ENCODE assay signal across 13 cellular contexts in the genomic region with DNA sequence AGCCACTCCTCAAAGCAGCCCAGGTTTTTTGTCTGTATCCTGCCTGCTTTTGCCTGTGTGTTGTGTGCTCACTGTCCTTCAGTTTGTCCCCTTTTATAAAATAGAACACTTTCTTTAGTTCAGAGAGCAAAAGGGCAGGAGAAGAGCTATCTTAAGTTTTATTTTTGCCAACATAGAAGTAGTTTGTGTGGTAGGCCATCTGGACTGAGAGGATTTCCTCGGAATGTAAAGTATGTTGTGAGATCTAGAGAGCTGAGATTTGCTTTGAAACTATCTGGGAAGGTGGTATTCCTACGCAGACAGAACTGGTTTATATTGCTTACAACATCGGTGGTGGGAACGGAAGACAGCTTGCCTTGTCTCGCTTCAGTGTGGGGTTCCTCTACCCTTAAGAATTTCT.
DNase-seq lines count a peak whose midpoint lies in the region; ATAC-seq and TF ChIP-seq lines count a peak whose summit lies in the region.
"Had no signal": no experiment of that assay in that cellular context is flagged by ENCODE, and none has a peak within 500 bp of the region (broad histone marks: within the 10 kb centered on the region; RNA-seq: fewer than 3 reads in every experiment).

No MANE protein-coding gene starts in this region.

- H2BK20ac ChIP-seq in H9 (ENCODE audit: low read depth, low read length, poor library complexity, severe bottlenecking) = no peak overlapping the region

- H3K14ac ChIP-seq in H9 (ENCODE audit: insufficient read depth, low read length) = no peak overlapping the region

- no peak overlapping the region for H2BK120ac ChIP-seq in H9 (ENCODE audit: low read depth, low read length, poor library complexity, severe bottlenecking)

- no peak overlapping the region for H3K4me3 Mint-ChIP-seq in H9
- no peak overlapping the region for H3K4me3 Mint-ChIP-seq in stimulated activated effector memory CD8-positive, alpha-beta T cell treated with anti-CD3 and anti-CD28 coated beads, Interleukin-12 subunit alpha, Interleukin-12 subunit beta, amount 100 ng/mL, for 72 hours
- H3K4me3 Mint-ChIP-seq in activated T-helper 1 cell treated with anti-CD3 and anti-CD28 coated beads, Interleukin-12 subunit alpha, Interleukin-12 subunit beta, Interleukin-2, Interleukin-4 antibody, amounts not matched to agents 30 ng/mL and 10 ng/mL and 1 ng/mL, durations not matched to agents 14 hours and 24 hours and 36 hours = no peak overlapping the region

- H4K20me1 ChIP-seq in H9 (ENCODE audit: control insufficient read depth, insufficient read depth, insufficient read length) = no peaks in the 10 kb centered on the region

- H3K27ac Mint-ChIP-seq in H9 = peak overlapping the region in 2 of 3 experiments; percentile 1 to 78; a peak in 3 of 7 replicates
- peak overlapping the region; percentile 15 for H3K27ac Mint-ChIP-seq in stimulated activated effector memory CD8-positive, alpha-beta T cell treated with anti-CD3 and anti-CD28 coated beads, Interleukin-12 subunit alpha, Interleukin-12 subunit beta, amount 100 ng/mL, for 72 hours
- no peak overlapping the region for H3K27ac Mint-ChIP-seq in activated T-helper 1 cell treated with anti-CD3 and anti-CD28 coated beads, Interleukin-12 subunit alpha, Interleukin-12 subunit beta, Interleukin-2, Interleukin-4 antibody, amounts not matched to agents 30 ng/mL and 10 ng/mL and 1 ng/mL, durations not matched to agents 14 hours and 24 hours and 36 hours

- DNase-seq in H9 (no peak), astrocyte of the hippocampus (ENCODE audit: low read depth, low spot score) (peak; percentile 57), islet precursor cell (peak; percentile 71), D341Med (ENCODE audit: low spot score) (no peak)
- no peak for DNase-seq in stimulated activated effector memory CD8-positive, alpha-beta T cell treated with anti-CD3 and anti-CD28 coated beads, Interleukin-12 subunit alpha, Interleukin-12 subunit beta, amount 100 ng/mL, for 72 hours (ENCODE audit: low spot score in 2 of 2)
- no peak for DNase-seq in activated T-helper 1 cell treated with anti-CD3 and anti-CD28 coated beads, Interleukin-12 subunit alpha, Interleukin-12 subunit beta, Interleukin-2, Interleukin-4 antibody, amounts not matched to agents 30 ng/mL and 10 ng/mL and 1 ng/mL, durations not matched to agents 14 hours and 24 hours and 36 hours (ENCODE audit: low spot score)
- DNase-seq: adrenal gland; effector CD8-positive, alpha-beta T cell; heart left ventricle; NCI-H1417 treated with DMSO at 0.1 percent for 48 hours; testis had no signal

- intact Hi-C loops in activated T-helper 1 cell treated with anti-CD3 and anti-CD28 coated beads, Interleukin-12 subunit alpha, Interleukin-12 subunit beta, Interleukin-2, Interleukin-4 antibody, amounts not matched to agents 30 ng/mL and 10 ng/mL and 1 ng/mL, durations not matched to agents 14 hours and 24 hours and 36 hours (cut with micrococcal nuclease) = no loop called here

- H2AK5ac ChIP-seq in H9 (ENCODE audit: insufficient read length, low read length) = no peak overlapping the region

- H3K27ac ChIP-seq in H9 (ENCODE audit: insufficient read length, low read depth, low read length) = no peak overlapping the region
- H3K27ac ChIP-seq: heart left ventricle, testis had no signal

- H3K36me3 Mint-ChIP-seq in H9 (ENCODE audit: insufficient read depth in 1 of 3, low read depth in 3 of 3) = no peaks in the 10 kb centered on the region
- H3K36me3 Mint-ChIP-seq in stimulated activated effector memory CD8-positive, alpha-beta T cell treated with anti-CD3 and anti-CD28 coated beads, Interleukin-12 subunit alpha, Interleukin-12 subunit beta, amount 100 ng/mL, for 72 hours = no peaks in the 10 kb centered on the region
- H3K36me3 Mint-ChIP-seq in activated T-helper 1 cell treated with anti-CD3 and anti-CD28 coated beads, Interleukin-12 subunit alpha, Interleukin-12 subunit beta, Interleukin-2, Interleukin-4 antibody, amounts not matched to agents 30 ng/mL and 10 ng/mL and 1 ng/mL, durations not matched to agents 14 hours and 24 hours and 36 hours (ENCODE audit: low read depth) = peaks cover 8% of the 10 kb centered on the region

- no peak overlapping the region for H2BK5ac ChIP-seq in H9 (ENCODE audit: insufficient read length, low read length)

- no peak overlapping the region for H3K4me2 ChIP-seq in H9 (ENCODE audit: insufficient read depth, insufficient read length, low read length)

- no peak overlapping the region for H2BK12ac ChIP-seq in H9 (ENCODE audit: insufficient read length, low read depth, low read length)

- H4K91ac ChIP-seq in H9 (ENCODE audit: insufficient read length, low read depth, low read length) = no peak overlapping the region

- no peak overlapping the region for H4K5ac ChIP-seq in H9 (ENCODE audit: insufficient read length, low read depth, low read length)

- H3K18ac ChIP-seq in H9 (ENCODE audit: insufficient read length, low read depth, low read length) = no peak overlapping the region

- no peak overlapping the region for H3K4ac ChIP-seq in H9 (ENCODE audit: low read depth, low read length)

- H3K79me1 ChIP-seq in H9 (ENCODE audit: insufficient read depth, low read depth, low read length, poor library complexity, severe bottlenecking) = peaks cover 3% of the 10 kb centered on the region

- no peaks in the 10 kb centered on the region; the same call in 1 of the 2 replicates for H3K79me2 ChIP-seq in H9 (ENCODE audit: insufficient read depth, low read length)

- H3K23me2 ChIP-seq in H9 (ENCODE audit: insufficient read length, low read depth, low read length, poor library complexity, severe bottlenecking) = no peaks in the 10 kb centered on the region

- no peak overlapping the region for H3K9ac ChIP-seq in H9 (ENCODE audit: extremely low read depth, insufficient read length, low read length)

- no peak overlapping the region for H2BK15ac ChIP-seq in H9 (ENCODE audit: low read depth, low read length)

- no peaks in the 10 kb centered on the region for H3K9me3 Mint-ChIP-seq in H9
- H3K9me3 Mint-ChIP-seq in stimulated activated effector memory CD8-positive, alpha-beta T cell treated with anti-CD3 and anti-CD28 coated beads, Interleukin-12 subunit alpha, Interleukin-12 subunit beta, amount 100 ng/mL, for 72 hours = no peaks in the 10 kb centered on the region
- no peaks in the 10 kb centered on the region for H3K9me3 Mint-ChIP-seq in activated T-helper 1 cell treated with anti-CD3 and anti-CD28 coated beads, Interleukin-12 subunit alpha, Interleukin-12 subunit beta, Interleukin-2, Interleukin-4 antibody, amounts not matched to agents 30 ng/mL and 10 ng/mL and 1 ng/mL, durations not matched to agents 14 hours and 24 hours and 36 hours

- no peaks in the 10 kb centered on the region for H3K27me3 Mint-ChIP-seq in H9 (ENCODE audit: low read depth)
- H3K27me3 Mint-ChIP-seq in activated T-helper 1 cell treated with anti-CD3 and anti-CD28 coated beads, Interleukin-12 subunit alpha, Interleukin-12 subunit beta, Interleukin-2, Interleukin-4 antibody, amounts not matched to agents 30 ng/mL and 10 ng/mL and 1 ng/mL, durations not matched to agents 14 hours and 24 hours and 36 hours (ENCODE audit: insufficient read depth) = no peaks in the 10 kb centered on the region

- TF ChIP-seq CTCF in H9 (conservative IDR thresholded peaks at IDR 0.05) = no peak

- no peak overlapping the region for H3K23ac ChIP-seq in H9 (ENCODE audit: insufficient read length, low read depth, low read length)

- H3K4me1 ChIP-seq in H9 (ENCODE audit: insufficient read depth, low read length) = no peaks in the 10 kb centered on the region; the same call in 1 of the 2 replicates

- no peak overlapping the region for H3T11ph ChIP-seq in H9 (ENCODE audit: low read length)

- ATAC-seq in stimulated activated effector memory CD8-positive, alpha-beta T cell treated with anti-CD3 and anti-CD28 coated beads, Interleukin-12 subunit alpha, Interleukin-12 subunit beta, amount 100 ng/mL, for 72 hours = no peak
- no peak for ATAC-seq in HG03196 (IDR thresholded peaks at IDR 0.05; ENCODE audit: unreplicated experiment)
- ATAC-seq: heart left ventricle, Right ventricle myocardium inferior had no signal

- no peaks in the 10 kb centered on the region for H3K27me3 ChIP-seq in H9 (ENCODE audit: insufficient read depth, low read length)
- H3K27me3 ChIP-seq: adrenal gland, heart left ventricle, testis had no signal

- no peak overlapping the region for H3K56ac ChIP-seq in H9 (ENCODE audit: insufficient read length, low read depth, low read length)

- H3K9me3 ChIP-seq in H9 (ENCODE audit: control insufficient read depth, low read depth, low read length) = no peaks in the 10 kb centered on the region
- H3K9me3 ChIP-seq: adrenal gland, heart left ventricle, testis had no signal

- no CpG with 5 or more reads among the region's 5 CpGs for WGBS in H9 (ENCODE audit: extremely low coverage, insufficient read length, low lambda C conversion rate)

- no peak overlapping the region for H2AFZ ChIP-seq in H9 (ENCODE audit: low read length)

- no peak overlapping the region for H4K8ac ChIP-seq in H9 (replicated peaks; ENCODE audit: insufficient read length, low read depth, low read length)

- H3K4me1 Mint-ChIP-seq in H9 = peaks cover 9 to 14% of the 10 kb centered on the region in 2 experiments
- peaks cover 66% of the 10 kb centered on the region for H3K4me1 Mint-ChIP-seq in stimulated activated effector memory CD8-positive, alpha-beta T cell treated with anti-CD3 and anti-CD28 coated beads, Interleukin-12 subunit alpha, Interleukin-12 subunit beta, amount 100 ng/mL, for 72 hours
- peaks cover 37% of the 10 kb centered on the region for H3K4me1 Mint-ChIP-seq in activated T-helper 1 cell treated with anti-CD3 and anti-CD28 coated beads, Interleukin-12 subunit alpha, Interleukin-12 subunit beta, Interleukin-2, Interleukin-4 antibody, amounts not matched to agents 30 ng/mL and 10 ng/mL and 1 ng/mL, durations not matched to agents 14 hours and 24 hours and 36 hours (ENCODE audit: low read depth)

Comparison
In these comparisons a context has a peak if more than half of its experiments do, and no peak if none do; other contexts are left out.
1. DNase-seq: peak in astrocyte of the hippocampus (single experiment) and islet precursor cell (single experiment); none in H9 (single experiment), stimulated activated effector memory CD8-positive, alpha-beta T cell treated with anti-CD3 and anti-CD28 coated beads, Interleukin-12 subunit alpha, Interleukin-12 subunit beta, amount 100 ng/mL, for 72 hours (0 of 2), D341Med (single experiment) and activated T-helper 1 cell treated with anti-CD3 and anti-CD28 coated beads, Interleukin-12 subunit alpha, Interleukin-12 subunit beta, Interleukin-2, Interleukin-4 antibody, amounts not matched to agents 30 ng/mL and 10 ng/mL and 1 ng/mL, durations not matched to agents 14 hours and 24 hours and 36 hours (single experiment).